Comparison of ENCODE assay signal across 10 cellular contexts in the genomic region with DNA sequence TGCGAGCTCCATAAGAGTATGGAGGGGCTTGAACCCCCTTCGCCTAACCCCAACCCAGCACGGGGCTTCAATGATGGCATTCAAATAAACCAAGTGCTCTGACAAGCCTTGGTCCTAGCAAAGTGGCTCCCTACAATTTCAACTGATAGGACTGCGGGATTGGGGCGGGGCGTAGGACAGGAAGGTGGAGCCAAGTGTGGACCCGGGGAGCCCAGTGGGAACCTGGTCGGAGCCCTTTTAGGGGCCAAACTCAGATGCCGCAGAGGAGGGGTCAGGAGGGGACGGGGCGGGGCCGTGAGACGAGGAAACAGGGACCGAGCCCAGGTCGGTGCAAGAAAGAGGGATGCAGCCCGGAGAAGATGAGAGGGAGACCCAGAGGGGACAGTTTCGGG. TPM values are rescaled to one million over a fixed set of nuclear protein-coding genes. Genes with fewer than 3 reads are reported as not detected.
DNase-seq lines count a peak whose midpoint lies in the region; ATAC-seq and TF ChIP-seq lines count a peak whose summit lies in the region.
"Had no signal": no experiment of that assay in that cellular context is flagged by ENCODE, and none has a peak within 500 bp of the region (broad histone marks: within the 10 kb centered on the region; RNA-seq: fewer than 3 reads in every experiment).

No MANE protein-coding gene starts in this region.

- H3K4me3 ChIP-seq in A673 (ENCODE audit: low read depth, low read length, poor library complexity, severe bottlenecking): peak overlapping the region; percentile 45
- H3K4me3 ChIP-seq in H7 (ENCODE audit: insufficient read depth, low read depth, low read length): peak overlapping the region; percentile 58
- H3K4me3 ChIP-seq in brain microvascular endothelial cell (ENCODE audit: low read depth, low read length): peak overlapping the region; percentile 26

- no peaks in the 10 kb centered on the region for H3K9me3 Mint-ChIP-seq in mesothelial cell of epicardium

- BruUV-seq in A673 (replicated peaks; lab: Mats Ljungman, UMichigan): no TSS peak

- H3K36me3 ChIP-seq in A673 (ENCODE audit: insufficient read depth, low read length, poor library complexity, severe bottlenecking) (no peaks in the 10 kb centered on the region), H7 (replicated peaks; ENCODE audit: control insufficient read depth, insufficient read depth, low read length) (peaks cover 2% of the 10 kb centered on the region), brain microvascular endothelial cell (replicated peaks) (no peaks in the 10 kb centered on the region)

- H3K27ac ChIP-seq in A673 (ENCODE audit: low read depth, low read length, poor library complexity, severe bottlenecking) (no peak overlapping the region), brain microvascular endothelial cell (no peak overlapping the region)

- H3K36me3 Mint-ChIP-seq in mesothelial cell of epicardium: peaks cover 6% of the 10 kb centered on the region

- no peaks in the 10 kb centered on the region for H3K27me3 ChIP-seq in A673 (replicated peaks; ENCODE audit: insufficient read depth, low read depth, low read length, poor library complexity)
- H3K27me3 ChIP-seq in H7 (ENCODE audit: control insufficient read depth, insufficient read depth, low read length): peaks cover 7% of the 10 kb centered on the region; the same call in 1 of the 2 replicates
- H3K27me3 ChIP-seq in brain microvascular endothelial cell (replicated peaks): peaks cover 9% of the 10 kb centered on the region

- H3K27me3 Mint-ChIP-seq in mesothelial cell of epicardium (ENCODE audit: low read depth): peaks cover 52% of the 10 kb centered on the region

- CTCF ChIA-PET in A673 (lab: Charles Lee): no interaction called here

- H3K9me3 ChIP-seq in A673 (ENCODE audit: low read depth, low read length, poor library complexity, severe bottlenecking): no peaks in the 10 kb centered on the region

- peak overlapping the region; percentile 16 for H3K4me3 Mint-ChIP-seq in mesothelial cell of epicardium

- intact Hi-C loops in A673 (cut with micrococcal nuclease; ENCODE audit: unreplicated experiment): no loop called here

- in situ Hi-C loops in brain microvascular endothelial cell (cut with HindIII; ENCODE audit: low pct_ligation_motif_present, low sequenced_read_pairs): no loop called here

- no peak for DNase-seq in A673 (ENCODE audit: low spot score)
- DNase-seq in H7: peak; percentile 92
- DNase-seq in brain microvascular endothelial cell: no peak
- DNase-seq in mesothelial cell of epicardium (ENCODE audit: low spot score in 2 of 2, unreplicated experiment in 2 of 2): no peak
- DNase-seq in NCI-H1105 treated with DMSO at 0.1 percent for 48 hours (lab: John Stamatoyannopoulos, UW): no peak
- no peak for DNase-seq in GM19240 (ENCODE audit: insufficient read length, low spot score)
- DNase-seq: mesenchymal stem cell, NCI-H2171 treated with DMSO at 0.1 percent for 48 hours had no signal

- TF ChIP-seq CTCF in A673 (conservative IDR thresholded peaks at IDR 0.05; ENCODE audit: low read depth, low read length): no peak
- TF ChIP-seq CTCF in brain microvascular endothelial cell (IDR thresholded peaks at IDR 0.05; ENCODE audit: low read depth, low read length, missing control alignments): no peak
- TF ChIP-seq CTCF in mesothelial cell of epicardium (IDR thresholded peaks at IDR 0.05; ENCODE audit: unreplicated experiment): no peak

- H3K4me1 ChIP-seq in A673 (ENCODE audit: insufficient read depth, low read length, poor library complexity, severe bottlenecking): peaks cover 15% of the 10 kb centered on the region

- H3K4me1 Mint-ChIP-seq in mesothelial cell of epicardium: peaks cover 5% of the 10 kb centered on the region

- H3K27ac Mint-ChIP-seq in mesothelial cell of epicardium: no peak overlapping the region

- POLR2A ChIA-PET in A673 (lab: Charles Lee; ENCODE audit: low non-redundant PET): no interaction called here

- no peak for ATAC-seq in HG02973 (IDR thresholded peaks at IDR 0.05; ENCODE audit: unreplicated experiment)
- ATAC-seq in GM18858 (IDR thresholded peaks at IDR 0.05; ENCODE audit: unreplicated experiment): no peak

RNA-seq across cellular contexts. Expression of a gene that starts 13.2 kb away (rescaled TPM):
- total RNA-seq in A673 (2021): 51.7 and 55.6 TPM in 2 replicates
- total RNA-seq in H7 (2014; rRNA removed; shearing (Covaris generic)): 91.3 and 97.6 TPM in 2 replicates
- 49.7 to 51.7 TPM (median 49.7 TPM) in 3 replicates for total RNA-seq in mesothelial cell of epicardium

RNA-seq across cellular contexts. Expression of a gene that starts 23.2 kb away (rescaled TPM):
- total RNA-seq in A673 (2021) (7.0 and 9.1 TPM in 2 replicates), mesothelial cell of epicardium (28.8 to 30.4 TPM (median 29.1 TPM) in 3 replicates)
- 47.3 and 59.0 TPM in 2 replicates for total RNA-seq in H7 (2014; rRNA removed; shearing (Covaris generic))

RNA-seq across cellular contexts. Expression of a gene that starts 24.1 kb away (rescaled TPM):
- total RNA-seq in A673 (2021) (2.0 and 2.5 TPM in 2 replicates), mesothelial cell of epicardium (13.6 to 14.6 TPM (median 14.2 TPM) in 3 replicates)
- total RNA-seq in H7 (2014; rRNA removed; shearing (Covaris generic)): 24.4 and 24.6 TPM in 2 replicates

RNA-seq across cellular contexts. Expression of a gene that starts 49.8 kb away (rescaled TPM):
- total RNA-seq in A673 (2021): 32.4 and 33.3 TPM in 2 replicates
- total RNA-seq in H7 (2014; rRNA removed; shearing (Covaris generic)): 8.3 and 9.1 TPM in 2 replicates
- total RNA-seq in mesothelial cell of epicardium: 26.4 to 30.6 TPM (median 30.5 TPM) in 3 replicates

RNA-seq across cellular contexts. Expression of a gene that starts 55.9 kb away (rescaled TPM):
- total RNA-seq in A673 (2021) (5.6 and 7.1 TPM in 2 replicates), mesothelial cell of epicardium (13.1 to 14.4 TPM (median 13.1 TPM) in 3 replicates)
- total RNA-seq in H7 (2014; rRNA removed; shearing (Covaris generic)): 7.0 and 22.0 TPM in 2 replicates
